In genomic region chr2:71064754-71065621, GRCh38 we compare ENCODE assay signal across 8 cellular contexts. TPM values are rescaled to one million over a fixed set of nuclear protein-coding genes. Genes with fewer than 3 reads are reported as not detected.
A peak's percentile ranks its signal among the peaks of the same experiment; 100 is the strongest.
DNase-seq lines count a peak whose midpoint lies in the region; ATAC-seq and TF ChIP-seq lines count a peak whose summit lies in the region.

No MANE protein-coding gene starts in this region.

- DNase-seq in central memory CD8-positive, alpha-beta T cell (ENCODE audit: low spot score in 2 of 2): no peak
- DNase-seq in sigmoid colon (no peak), sciatic nerve (ENCODE audit: low spot score) (no peak), chondrocyte (ENCODE audit: low spot score) (no peak), NCI-H446 (lab: John Stamatoyannopoulos, UW) (no peak)
- no peak for DNase-seq in activated T-cell treated with anti-CD3 and anti-CD28 coated beads, Interleukin-2, amount 50 U/mL, for 24 hours

- no peak for TF ChIP-seq EP300 in sigmoid colon (IDR thresholded peaks at IDR 0.05)

- H3K4me1 ChIP-seq in sigmoid colon: peaks cover 0 to 19% (median 16%) of the 10 kb centered on the region in 4 donors

- ATAC-seq in GM18868 (IDR thresholded peaks at IDR 0.05; ENCODE audit: unreplicated experiment): peak; percentile 29
- peak; percentile 33 for ATAC-seq in HG03354 (IDR thresholded peaks at IDR 0.05; ENCODE audit: poor library complexity, severe bottlenecking, unreplicated experiment)
- no peak for ATAC-seq in central memory CD8-positive, alpha-beta T cell (replicated peaks; ENCODE audit: extremely low read depth, poor library complexity, severe bottlenecking)
- ATAC-seq in sciatic nerve: no peak

- H3K36me3 Mint-ChIP-seq in central memory CD8-positive, alpha-beta T cell (ENCODE audit: insufficient read depth): peaks cover 18% of the 10 kb centered on the region
- peaks cover 14% of the 10 kb centered on the region for H3K36me3 Mint-ChIP-seq in activated T-cell treated with anti-CD3 and anti-CD28 coated beads, Interleukin-2, amount 50 U/mL, for 24 hours (ENCODE audit: low read depth)
- peaks cover 3% of the 10 kb centered on the region for H3K36me3 Mint-ChIP-seq in chondrocyte (ENCODE audit: low read depth)

- intact Hi-C loops in sigmoid colon (cut with DNase I) (loop anchor here (5.0 kb wide), 1 partner anchor 88 kb away; the partner anchor contains the start of gene ANKRD53), sciatic nerve (cut with DNase I) (no loop called here)

- no peaks in the 10 kb centered on the region for H3K9me3 ChIP-seq in sigmoid colon

- H3K27me3 ChIP-seq in sigmoid colon: no peaks in the 10 kb centered on the region

- H3K36me3 ChIP-seq in sigmoid colon: no peaks in the 10 kb centered on the region

- TF ChIP-seq POLR2A in sigmoid colon (IDR thresholded peaks at IDR 0.05): no peak

- H3K27me3 Mint-ChIP-seq in central memory CD8-positive, alpha-beta T cell: peaks cover 18% of the 10 kb centered on the region
- H3K27me3 Mint-ChIP-seq in activated T-cell treated with anti-CD3 and anti-CD28 coated beads, Interleukin-2, amount 50 U/mL, for 24 hours: peaks cover 12% of the 10 kb centered on the region
- H3K27me3 Mint-ChIP-seq in chondrocyte (ENCODE audit: low read depth): peaks cover 9% of the 10 kb centered on the region

- H3K4me3 Mint-ChIP-seq in central memory CD8-positive, alpha-beta T cell: no peak overlapping the region
- no peak overlapping the region for H3K4me3 Mint-ChIP-seq in activated T-cell treated with anti-CD3 and anti-CD28 coated beads, Interleukin-2, amount 50 U/mL, for 24 hours
- H3K4me3 Mint-ChIP-seq in chondrocyte (ENCODE audit: unreplicated experiment): no peak overlapping the region

- peaks cover 26% of the 10 kb centered on the region for H3K4me1 Mint-ChIP-seq in central memory CD8-positive, alpha-beta T cell
- peaks cover 23% of the 10 kb centered on the region for H3K4me1 Mint-ChIP-seq in activated T-cell treated with anti-CD3 and anti-CD28 coated beads, Interleukin-2, amount 50 U/mL, for 24 hours (ENCODE audit: low read depth)
- peaks cover 16% of the 10 kb centered on the region for H3K4me1 Mint-ChIP-seq in chondrocyte (ENCODE audit: low read depth)

- peak overlapping the region; percentile 41 for H3K27ac Mint-ChIP-seq in central memory CD8-positive, alpha-beta T cell (ENCODE audit: low read depth)
- H3K27ac Mint-ChIP-seq in activated T-cell treated with anti-CD3 and anti-CD28 coated beads, Interleukin-2, amount 50 U/mL, for 24 hours: no peak overlapping the region
- no peak overlapping the region for H3K27ac Mint-ChIP-seq in chondrocyte (ENCODE audit: unreplicated experiment)

- TF ChIP-seq CTCF in sigmoid colon (IDR thresholded peaks at IDR 0.05) (no peak), chondrocyte (IDR thresholded peaks at IDR 0.05) (no peak)

- 53 to 76% methylated on average over 7 of the region's 7 CpGs for WGBS in sigmoid colon, 2 donors

- H3K27ac ChIP-seq in sigmoid colon: peak overlapping the region; percentile 43 to 57 (median 48)

- no peak overlapping the region for H3K4me3 ChIP-seq in sigmoid colon

- no peaks in the 10 kb centered on the region for H3K9me3 Mint-ChIP-seq in central memory CD8-positive, alpha-beta T cell
- H3K9me3 Mint-ChIP-seq in activated T-cell treated with anti-CD3 and anti-CD28 coated beads, Interleukin-2, amount 50 U/mL, for 24 hours: no peaks in the 10 kb centered on the region
- no peaks in the 10 kb centered on the region for H3K9me3 Mint-ChIP-seq in chondrocyte (ENCODE audit: low read depth)

RNA-seq across cellular contexts. Expression of gene NAGK, which starts 3.5 kb away (rescaled TPM):
- 10 to 100 TPM; 36.3 to 73.2 (median 64.2) TPM for total RNA-seq in sigmoid colon
- polyA plus RNA-seq in sigmoid colon: 10 to 100 TPM; 60.0 to 93.1 (median 86.5) TPM
- total RNA-seq in sciatic nerve: 125 TPM
- total RNA-seq in chondrocyte: 166 to 185 TPM (median 177 TPM) in 3 replicates

Comparison
In these comparisons a context has a peak if more than half of its experiments do, and no peak if none do; other contexts are left out.
1. ATAC-seq: peak in GM18868 (single experiment) and HG03354 (single experiment); none in central memory CD8-positive, alpha-beta T cell (single experiment) and sciatic nerve (single experiment).